In the genomic region with DNA sequence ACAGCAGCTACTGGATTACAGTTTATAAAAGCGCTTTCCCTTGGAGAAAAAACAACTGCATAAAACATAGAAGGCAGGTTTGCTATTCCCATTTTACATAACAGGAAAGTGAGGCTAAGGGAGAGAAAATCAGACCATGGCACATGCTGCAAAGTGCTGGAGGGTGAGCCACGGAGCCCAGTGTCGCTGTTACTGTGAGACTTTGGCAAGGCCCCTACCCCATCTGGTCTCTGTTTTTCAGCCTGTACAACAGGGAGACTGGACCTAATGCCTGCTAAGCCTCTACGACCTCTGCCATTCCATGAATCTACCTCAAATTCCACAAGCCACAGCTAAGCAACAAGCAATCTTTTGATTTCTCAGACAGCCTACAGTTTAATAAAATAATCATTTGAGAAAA, we compare ENCODE assay signal across 15 cellular contexts.
"Had no signal": no experiment of that assay in that cellular context is flagged by ENCODE, and none has a peak within 500 bp of the region (broad histone marks: within the 10 kb centered on the region; RNA-seq: fewer than 3 reads in every experiment).

No MANE protein-coding gene starts in this region.

- H3K4me3 ChIP-seq: hepatocyte, left ventricle myocardium inferior, lower lobe of right lung, psoas muscle, right lobe of liver, thoracic aorta, transverse colon had no signal

- FAIRE-seq: kidney had no signal

- H3K4me1 ChIP-seq: foreskin keratinocyte, left ventricle myocardium inferior, lower lobe of right lung, psoas muscle, right lobe of liver, transverse colon had no signal

- H3K9me3 ChIP-seq: left ventricle myocardium inferior, lower lobe of right lung, psoas muscle, right lobe of liver, thoracic aorta, transverse colon had no signal

- H3K27me3 ChIP-seq: foreskin keratinocyte, hepatocyte, right lobe of liver, transverse colon had no signal

- ATAC-seq: foreskin keratinocyte; left cardiac atrium; lower lobe of right lung; psoas muscle; right lobe of liver; stimulated activated effector memory CD8-positive, alpha-beta T cell treated with anti-CD3 and anti-CD28 coated beads, Interleukin-12 subunit alpha, Interleukin-12 subunit beta, amount 100 ng/mL, for 72 hours had no signal

- DNase-seq: foreskin keratinocyte; head of caudate nucleus; kidney; left cardiac atrium; left ventricle myocardium inferior; lower lobe of right lung; occipital lobe; psoas muscle; right lobe of liver; stimulated activated CD4-positive, alpha-beta T cell treated with anti-CD3 and anti-CD28 coated beads, Interleukin-4, amount 100 ng/mL, for 1 hour; stimulated activated CD8-positive, alpha-beta memory T cell treated with anti-CD3 and anti-CD28 coated beads, Interleukin-4, amount 100 ng/mL, for 48 hours; transverse colon had no signal

- H3K27ac ChIP-seq: foreskin keratinocyte, hepatocyte, left ventricle myocardium inferior, lower lobe of right lung, psoas muscle, right lobe of liver, thoracic aorta, transverse colon had no signal

- H3K36me3 ChIP-seq: left ventricle myocardium inferior, lower lobe of right lung, right lobe of liver, thoracic aorta, transverse colon had no signal
